Comparison of ENCODE assay signal across 11 cellular contexts in the genomic region with DNA sequence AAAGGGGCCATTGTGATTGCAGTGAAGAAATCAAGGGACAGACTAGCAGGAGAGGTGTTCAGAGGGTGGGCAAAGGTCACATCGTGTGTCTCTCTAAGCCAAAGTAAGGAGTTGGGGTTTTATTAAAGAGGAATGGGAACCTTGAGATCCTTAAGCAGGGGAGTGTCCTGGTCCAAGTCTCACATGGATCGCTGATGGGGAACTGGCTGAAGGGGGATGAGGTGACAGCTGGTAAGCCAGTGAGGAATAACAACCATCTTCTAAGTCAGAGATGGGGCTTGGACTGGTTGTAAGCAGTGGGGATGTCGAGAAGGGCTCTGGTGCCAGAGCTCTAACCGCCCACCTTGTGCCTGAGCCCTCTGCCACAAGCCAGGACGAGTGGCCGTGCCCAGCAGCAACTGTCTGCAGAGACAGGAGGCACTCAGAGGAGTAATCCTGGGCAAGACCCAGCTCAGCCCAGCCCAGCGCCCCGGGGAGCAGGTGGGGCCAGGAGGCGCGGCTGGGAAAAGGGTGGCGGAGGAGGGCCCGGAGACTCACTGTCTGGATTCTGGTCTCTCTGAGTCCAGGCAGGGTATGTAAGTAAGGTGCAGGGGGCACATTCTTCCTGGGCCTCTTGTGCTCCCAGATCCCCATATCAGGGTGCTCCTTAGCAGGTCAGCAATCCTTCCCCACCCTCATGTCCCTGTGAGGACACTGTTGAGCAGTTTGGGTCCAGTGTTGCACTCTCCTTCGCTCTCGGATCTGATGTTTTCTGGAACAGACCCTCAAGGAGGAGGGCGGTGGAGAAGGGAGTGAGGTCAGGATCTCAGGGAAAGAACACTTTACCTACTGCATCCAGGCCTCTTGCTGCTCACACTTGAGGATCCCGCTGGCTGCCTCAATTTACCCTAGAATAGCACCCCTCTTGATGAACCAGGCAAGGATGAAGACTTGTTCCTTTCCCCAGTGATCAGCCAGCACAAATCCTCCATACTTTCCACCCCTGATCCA. TPM values are rescaled to one million over a fixed set of nuclear protein-coding genes. Genes with fewer than 3 reads are reported as not detected.
DNase-seq lines count a peak whose midpoint lies in the region; ATAC-seq and TF ChIP-seq lines count a peak whose summit lies in the region.
"Had no signal": no experiment of that assay in that cellular context is flagged by ENCODE, and none has a peak within 500 bp of the region (broad histone marks: within the 10 kb centered on the region; RNA-seq: fewer than 3 reads in every experiment).

No MANE protein-coding gene starts in this region.

- intact Hi-C loops in activated naive CD4-positive, alpha-beta T cell treated with anti-CD3 and anti-CD28 coated beads for 36 hours (cut with micrococcal nuclease): loop anchor here (5.0 kb wide), 5 partner anchors 383 to 677 kb away; a partner anchor contains a TSS
- intact Hi-C loops in PC-9 (cut with micrococcal nuclease; ENCODE audit: unreplicated experiment) (loop anchor here (2.0 to 10.0 kb wide), 4 partner anchors 162 to 596 kb away; a partner anchor contains a TSS), uterus (cut with DNase I; ENCODE audit: low total_unique reads) (no loop called here)

- no peaks in the 10 kb centered on the region for H4K20me1 ChIP-seq in PC-9 (ENCODE audit: insufficient read depth)

- H3K27me3 Mint-ChIP-seq in activated naive CD4-positive, alpha-beta T cell treated with anti-CD3 and anti-CD28 coated beads for 36 hours (ENCODE audit: low read depth): peaks cover 7% of the 10 kb centered on the region

- no peak for ATAC-seq in GM18909 (IDR thresholded peaks at IDR 0.05; ENCODE audit: poor library complexity, unreplicated experiment)

- H3K27me3 ChIP-seq in PC-9 (ENCODE audit: insufficient read depth, low read depth) (no peaks in the 10 kb centered on the region), suprapubic skin (peaks cover 63% of the 10 kb centered on the region), uterus (peaks cover 8 to 37% of the 10 kb centered on the region in 2 donors)

- POLR2A ChIA-PET in PC-9 (lab: Charles Lee; ENCODE audit: unreplicated experiment): interaction anchor here (0.6 to 1.4 kb wide), 6 partner anchors 13 to 601 kb away, joined by 3 to 8 read pairs (median 4); no protein-coding TSS in a partner anchor

- H3K4me1 Mint-ChIP-seq in activated naive CD4-positive, alpha-beta T cell treated with anti-CD3 and anti-CD28 coated beads for 36 hours (ENCODE audit: low read depth): peaks cover 54% of the 10 kb centered on the region

- H3K36me3 Mint-ChIP-seq in activated naive CD4-positive, alpha-beta T cell treated with anti-CD3 and anti-CD28 coated beads for 36 hours (ENCODE audit: low read depth): peaks cover 2% of the 10 kb centered on the region
- H3K36me3 Mint-ChIP-seq: WTC11 had no signal

- CTCF ChIA-PET in activated naive CD4-positive, alpha-beta T cell treated with anti-CD3 and anti-CD28 coated beads for 36 hours (lab: Charles Lee): interaction anchor here (19.6 kb wide), 1 partner anchor 14 kb away, joined by 947 read pairs; a partner anchor contains a TSS
- CTCF ChIA-PET in PC-9 (lab: Charles Lee): interaction anchor here (0.7 to 1.5 kb wide), 2 partner anchors 18 to 375 kb away, joined by 3 to 5 read pairs; no protein-coding TSS in a partner anchor

- TF ChIP-seq CTCF in PC-9 (conservative IDR thresholded peaks at IDR 0.05): no peak
- no peak for TF ChIP-seq CTCF in epithelial cell of esophagus (IDR thresholded peaks at IDR 0.05; ENCODE audit: insufficient read depth, low read depth, low read length, missing control alignments)
- TF ChIP-seq CTCF in suprapubic skin (IDR thresholded peaks at IDR 0.05): no peak
- TF ChIP-seq CTCF in uterus (IDR thresholded peaks at IDR 0.05): no peak

- H3K9me3 ChIP-seq in PC-9 (ENCODE audit: insufficient read depth, low read depth): no peaks in the 10 kb centered on the region
- H3K9me3 ChIP-seq in suprapubic skin: no peaks in the 10 kb centered on the region
- H3K9me3 ChIP-seq in uterus: no peaks in the 10 kb centered on the region
- H3K9me3 ChIP-seq: thoracic aorta had no signal

- DNase-seq in activated naive CD4-positive, alpha-beta T cell treated with anti-CD3 and anti-CD28 coated beads for 36 hours: no peak
- DNase-seq in activated naive CD4-positive, alpha-beta T cell (lab: John Stamatoyannopoulos, UW): no peak
- DNase-seq in PC-9: peak; percentile 56 to 82
- peak; percentile 89 for DNase-seq in epithelial cell of esophagus (ENCODE audit: low read depth)
- no peak for DNase-seq in suprapubic skin (ENCODE audit: low spot score in 2 of 2)
- no peak for DNase-seq in uterus
- DNase-seq in NOMO-1 (lab: John Stamatoyannopoulos, UW; ENCODE audit: unreplicated experiment in 2 of 2): no peak

- TF ChIP-seq EP300 in suprapubic skin (IDR thresholded peaks at IDR 0.05): no peak

- no peaks in the 10 kb centered on the region for H3K79me2 ChIP-seq in PC-9 (ENCODE audit: low read depth)

- H3K36me3 ChIP-seq in PC-9 (ENCODE audit: low read depth) (no peaks in the 10 kb centered on the region), suprapubic skin (no peaks in the 10 kb centered on the region), uterus (no peaks in the 10 kb centered on the region)
- H3K36me3 ChIP-seq: thoracic aorta had no signal

- H3K4me2 ChIP-seq in PC-9: peak overlapping the region; percentile 87

- BruUV-seq in PC-9 (replicated peaks; lab: Mats Ljungman, UMichigan): TSS peak; percentile 81

- no peak for TF ChIP-seq POLR2A in suprapubic skin (IDR thresholded peaks at IDR 0.05)
- TF ChIP-seq POLR2A in uterus (IDR thresholded peaks at IDR 0.05): no peak

- H3K4me3 Mint-ChIP-seq in activated naive CD4-positive, alpha-beta T cell treated with anti-CD3 and anti-CD28 coated beads for 36 hours: peak overlapping the region; percentile 75
- H3K4me3 Mint-ChIP-seq: WTC11 had no signal

- H3K4me1 ChIP-seq in PC-9 (replicated peaks; ENCODE audit: insufficient read depth): peaks cover 52% of the 10 kb centered on the region
- peaks cover 66% of the 10 kb centered on the region for H3K4me1 ChIP-seq in suprapubic skin
- peaks cover 0 to 26% of the 10 kb centered on the region in 2 donors for H3K4me1 ChIP-seq in uterus

- no peaks in the 10 kb centered on the region for H3K9me2 ChIP-seq in PC-9 (ENCODE audit: insufficient read depth)

- peak overlapping the region; percentile 87 for H3K27ac ChIP-seq in PC-9
- peak overlapping the region; percentile 25 for H3K27ac ChIP-seq in suprapubic skin
- H3K27ac ChIP-seq in uterus: no peak overlapping the region

- WGBS in suprapubic skin: 60% methylated on average over 15 of the region's 16 CpGs

- no peak overlapping the region for H2AFZ ChIP-seq in PC-9

- no peaks in the 10 kb centered on the region for H3K9me3 Mint-ChIP-seq in activated naive CD4-positive, alpha-beta T cell treated with anti-CD3 and anti-CD28 coated beads for 36 hours
- H3K9me3 Mint-ChIP-seq: WTC11 had no signal

- H3K27ac Mint-ChIP-seq in activated naive CD4-positive, alpha-beta T cell treated with anti-CD3 and anti-CD28 coated beads for 36 hours: peak overlapping the region; percentile 74
- H3K27ac Mint-ChIP-seq: WTC11 had no signal

- peaks cover 41% of the 10 kb centered on the region for H3F3A ChIP-seq in PC-9 (ENCODE audit: insufficient read depth, low read depth)

- peak overlapping the region; percentile 53; the same call in 1 of the 2 replicates for H3K4me3 ChIP-seq in PC-9
- H3K4me3 ChIP-seq in epithelial cell of esophagus (ENCODE audit: low read length): peak overlapping the region; percentile 44
- no peak overlapping the region for H3K4me3 ChIP-seq in suprapubic skin
- H3K4me3 ChIP-seq in uterus: no peak overlapping the region
- H3K4me3 ChIP-seq: thoracic aorta had no signal

RNA-seq across cellular contexts. Expression of a gene that starts 13.8 kb away (rescaled TPM):
- total RNA-seq in activated naive CD4-positive, alpha-beta T cell treated with anti-CD3 and anti-CD28 coated beads for 36 hours: 1 to 10 TPM; 1.1 to 1.3 TPM
- total RNA-seq in PC-9 (2021) (1.2 and 2.3 TPM in 2 replicates), suprapubic skin (10 to 100 TPM; 14.3 to 20.7 (median 16.3) TPM), uterus (under 1 TPM in 2 of 4 donors, not detected in 2; 0.15 to 0.97 TPM)
- total RNA-seq: WTC11 had no signal

RNA-seq across cellular contexts. Expression of a gene that starts 34.9 kb away (rescaled TPM):
- total RNA-seq in activated naive CD4-positive, alpha-beta T cell treated with anti-CD3 and anti-CD28 coated beads for 36 hours: not detected
- total RNA-seq in PC-9 (2021) (0.33 and 0.45 TPM in 2 replicates), suprapubic skin (1 to 10 TPM; 1.4 to 3.7 (median 2.3) TPM), uterus (1 to 10 TPM in 3 of 4 donors, not detected in 1; 1.0 to 2.1 (median 1.9) TPM)
- total RNA-seq: mononuclear cell, WTC11 had no signal

Comparison
In these comparisons a context has a peak if more than half of its experiments do, and no peak if none do; other contexts are left out.
1. DNase-seq: peak in PC-9 (2 of 2) and epithelial cell of esophagus (single experiment); none in activated naive CD4-positive, alpha-beta T cell treated with anti-CD3 and anti-CD28 coated beads for 36 hours (single experiment), activated naive CD4-positive, alpha-beta T cell (0 of 4), suprapubic skin (0 of 2), uterus (0 of 2) and NOMO-1 (0 of 2).
2. H3K27ac ChIP-seq: peak in PC-9 (single experiment) and suprapubic skin (single experiment); none in uterus (0 of 2).
3. H3K4me3 ChIP-seq: peak in PC-9 (single experiment) and epithelial cell of esophagus (single experiment); none in suprapubic skin (single experiment) and uterus (0 of 2).